In genomic region chr9:113578877-113579269, GRCh38 we compare ENCODE assay signal across 8 cellular contexts.
A peak's percentile ranks its signal among the peaks of the same experiment; 100 is the strongest.
DNase-seq lines count a peak whose midpoint lies in the region; ATAC-seq lines count a peak whose summit lies in the region.

No MANE protein-coding gene starts in this region.

- no peak overlapping the region for H2AFZ ChIP-seq in ACC112 (ENCODE audit: low read length, unreplicated experiment)

- no peaks in the 10 kb centered on the region for H3K36me3 ChIP-seq in ACC112 (ENCODE audit: insufficient read depth, low read length)

- H3K4me3 ChIP-seq in ACC112 (ENCODE audit: low read depth, low read length): no peak overlapping the region

- peak; percentile 27 for DNase-seq in SHP77 treated with DMSO at 0.1 percent for 48 hours (lab: John Stamatoyannopoulos, UW)
- peak; percentile 41 for DNase-seq in activated gamma-delta T cell (lab: John Stamatoyannopoulos, UW)
- peak; percentile 56 for DNase-seq in left ventricle myocardium superior
- peak; percentile 76 to 82 for DNase-seq in stimulated activated CD4-positive, alpha-beta T cell treated with anti-CD3 and anti-CD28 coated beads, Interleukin-4, amount 100 ng/mL, for 48 hours (ENCODE audit: low read depth in 2 of 2)
- DNase-seq in DMS114 treated with DMSO at 0.1 percent for 48 hours (lab: John Stamatoyannopoulos, UW; ENCODE audit: unreplicated experiment): no peak

- peaks cover 57% of the 10 kb centered on the region for H3K4me1 ChIP-seq in ACC112 (ENCODE audit: control insufficient read depth, insufficient read depth, low read length, unreplicated experiment)

- H3K27ac ChIP-seq in ACC112 (ENCODE audit: low read depth, low read length): peak overlapping the region; percentile 48

- peak; percentile 38 for ATAC-seq in GM19025 (IDR thresholded peaks at IDR 0.05; ENCODE audit: low read depth, unreplicated experiment)
- peak; percentile 62 for ATAC-seq in HG03175 (IDR thresholded peaks at IDR 0.05; ENCODE audit: unreplicated experiment)
- no peak for ATAC-seq in left ventricle myocardium superior

- intact Hi-C loops in left ventricle myocardium superior (cut with micrococcal nuclease): loop anchor here (10.0 kb wide), 1 partner anchor 54 kb away; no protein-coding TSS in a partner anchor

- H3K79me2 ChIP-seq in ACC112 (ENCODE audit: control insufficient read depth, insufficient read depth, low read length, unreplicated experiment): no peaks in the 10 kb centered on the region

- no peaks in the 10 kb centered on the region for H3K27me3 ChIP-seq in ACC112 (ENCODE audit: insufficient read depth, low read length)
